In genomic region chr1:203304919-203305808, GRCh38 we compare ENCODE assay signal across 8 cellular contexts. TPM values are rescaled to one million over a fixed set of nuclear protein-coding genes. Genes with fewer than 3 reads are reported as not detected.
A peak's percentile ranks its signal among the peaks of the same experiment; 100 is the strongest.
DNase-seq lines count a peak whose midpoint lies in the region; ATAC-seq and TF ChIP-seq lines count a peak whose summit lies in the region.

BTG2 (plus strand) TSS chr1:203305519; CDS start chr1:203305607, 88 bp downstream.

- H3K27me3 ChIP-seq in adrenal gland: no peaks in the 10 kb centered on the region
- H3K27me3 ChIP-seq in heart left ventricle: no peaks in the 10 kb centered on the region

- peaks cover 47% of the 10 kb centered on the region for H3K4me1 Mint-ChIP-seq in type B pancreatic cell (ENCODE audit: unreplicated experiment)

- H3K9me3 ChIP-seq in adrenal gland (replicated peaks in 1 of 3): no peaks in the 10 kb centered on the region
- H3K9me3 ChIP-seq in heart left ventricle: no peaks in the 10 kb centered on the region

- TF ChIP-seq POLR2A in adrenal gland (IDR thresholded peaks at IDR 0.05) (peak; percentile 99 to 100), heart left ventricle (IDR thresholded peaks at IDR 0.05) (peak; percentile 99 to 100)

- peaks cover 9% of the 10 kb centered on the region for H3K36me3 Mint-ChIP-seq in type B pancreatic cell

- H3K9me3 Mint-ChIP-seq in type B pancreatic cell: no peaks in the 10 kb centered on the region

- ATAC-seq in HG02852 (IDR thresholded peaks at IDR 0.05; ENCODE audit: unreplicated experiment): peak; percentile 73
- ATAC-seq in heart left ventricle: peak; percentile 77 to 93 (median 90)

- H3K27me3 Mint-ChIP-seq in type B pancreatic cell: peaks cover 4% of the 10 kb centered on the region

- DNase-seq in GM13977 (ENCODE audit: low spot score): peak; percentile 95
- peak; percentile 87 for DNase-seq in NCI-H146 (lab: John Stamatoyannopoulos, UW)
- DNase-seq in adrenal gland: peak; percentile 93 to 96 (median 94)
- DNase-seq in heart left ventricle: peak; percentile 95 to 97 (median 96)
- peak; percentile 85 to 99 (median 94) for DNase-seq in posterior cingulate gyrus
- DNase-seq in type B pancreatic cell (ENCODE audit: extremely low spot score, unreplicated experiment): peak; percentile 90

- intact Hi-C loops in T-helper 1 cell treated with Interleukin-12 subunit alpha and Interleukin-12 subunit beta and Interleukin-4 antibody, amounts not matched to agents 30 ng/mL and 1 ng/mL, for 36 hours (cut with micrococcal nuclease): loop anchor here (1.0 to 5.0 kb wide), 7 partner anchors 15 to 556 kb away; partner anchors contain the start of genes RABIF, SNRPE, ZBED6 and ZC3H11A
- intact Hi-C loops in adrenal gland (cut with DNase I): no loop called here
- intact Hi-C loops in heart left ventricle (cut with DNase I): loop anchor here in 5 of 10 donors (1.0 to 5.0 kb wide), 3 partner anchors 18 to 33 kb away; no protein-coding TSS in a partner anchor
- intact Hi-C loops in posterior cingulate gyrus (cut with DNase I): no loop called here

- 2 to 12% (median 5%) methylated on average over 13 to 79 of the region's 79 CpGs for WGBS in adrenal gland, 4 donors
- 3 to 6% (median 4%) methylated on average over 40 to 79 of the region's 79 CpGs for WGBS in heart left ventricle, 4 donors

- in situ Hi-C loops in GM13977 (cut with MboI; ENCODE audit: low pct_unique_long_range_greater_than_20kb, low sequenced_read_pairs, unreplicated experiment): no loop called here

- TF ChIP-seq CTCF in GM13977 (IDR thresholded peaks at IDR 0.05; ENCODE audit: extremely low read depth, insufficient read depth, missing control alignments) (no peak), adrenal gland (IDR thresholded peaks at IDR 0.05) (peak in 2 of 6 experiments; percentile 1 to 19), heart left ventricle (IDR thresholded peaks at IDR 0.05) (no peak), type B pancreatic cell (conservative IDR thresholded peaks at IDR 0.05) (no peak)

- peak within 1 kb of the TSS; percentile 91 for H3K27ac Mint-ChIP-seq in type B pancreatic cell

- H3K4me3 ChIP-seq in adrenal gland: peak within 1 kb of the TSS; percentile 78 to 97 (median 94)
- peak within 1 kb of the TSS; percentile 58 to 100 (median 91) for H3K4me3 ChIP-seq in heart left ventricle

- peak within 1 kb of the TSS; percentile 78 to 98 (median 93) for H3K27ac ChIP-seq in adrenal gland
- H3K27ac ChIP-seq in heart left ventricle: peak within 1 kb of the TSS; percentile 92 to 100 (median 98)

- H3K36me3 ChIP-seq in adrenal gland (replicated peaks in 1 of 2) (peaks cover 0 to 22% of the 10 kb centered on the region in 2 donors), heart left ventricle (peaks cover 3 to 35% (median 33%) of the 10 kb centered on the region in 9 donors)

- peaks cover 14 to 41% of the 10 kb centered on the region in 2 donors for H3K4me1 ChIP-seq in adrenal gland (replicated peaks in 1 of 2)
- peaks cover 5 to 52% (median 35%) of the 10 kb centered on the region in 12 donors for H3K4me1 ChIP-seq in heart left ventricle

- H3K4me3 Mint-ChIP-seq in type B pancreatic cell: peak within 1 kb of the TSS; percentile 91

RNA-seq across cellular contexts. Expression of gene BTG2, which starts in this region (rescaled TPM):
- total RNA-seq in T-helper 1 cell treated with Interleukin-12 subunit alpha and Interleukin-12 subunit beta and Interleukin-4 antibody, amounts not matched to agents 30 ng/mL and 1 ng/mL, for 36 hours: 170 and 175 TPM in 2 replicates
- total RNA-seq in adrenal gland (100 to 1,000 TPM in 2 of 8 donors, 10 to 100 TPM in 6; 11.4 to 175 (median 52.5) TPM), heart left ventricle (100 to 1,000 TPM in 1 of 9 donors, 10 to 100 TPM in 8; 28.0 to 174 (median 42.1) TPM), type B pancreatic cell (ENCODE audit: low replicate concordance) (49.8 and 147 TPM in 2 replicates)
- polyA plus RNA-seq in adrenal gland (10 to 100 TPM; 16.6 to 58.8 (median 24.0) TPM), heart left ventricle (10 to 100 TPM; 23.8 to 77.3 TPM)

Comparison
In these comparisons a context has a peak if more than half of its experiments do, and no peak if none do; other contexts are left out.
1. Peak in every context shown above with its lines: DNase-seq, ATAC-seq, H3K4me3 ChIP-seq and H3K27ac ChIP-seq.